8 cellular contexts compared by ENCODE assay signal in the genomic region with DNA sequence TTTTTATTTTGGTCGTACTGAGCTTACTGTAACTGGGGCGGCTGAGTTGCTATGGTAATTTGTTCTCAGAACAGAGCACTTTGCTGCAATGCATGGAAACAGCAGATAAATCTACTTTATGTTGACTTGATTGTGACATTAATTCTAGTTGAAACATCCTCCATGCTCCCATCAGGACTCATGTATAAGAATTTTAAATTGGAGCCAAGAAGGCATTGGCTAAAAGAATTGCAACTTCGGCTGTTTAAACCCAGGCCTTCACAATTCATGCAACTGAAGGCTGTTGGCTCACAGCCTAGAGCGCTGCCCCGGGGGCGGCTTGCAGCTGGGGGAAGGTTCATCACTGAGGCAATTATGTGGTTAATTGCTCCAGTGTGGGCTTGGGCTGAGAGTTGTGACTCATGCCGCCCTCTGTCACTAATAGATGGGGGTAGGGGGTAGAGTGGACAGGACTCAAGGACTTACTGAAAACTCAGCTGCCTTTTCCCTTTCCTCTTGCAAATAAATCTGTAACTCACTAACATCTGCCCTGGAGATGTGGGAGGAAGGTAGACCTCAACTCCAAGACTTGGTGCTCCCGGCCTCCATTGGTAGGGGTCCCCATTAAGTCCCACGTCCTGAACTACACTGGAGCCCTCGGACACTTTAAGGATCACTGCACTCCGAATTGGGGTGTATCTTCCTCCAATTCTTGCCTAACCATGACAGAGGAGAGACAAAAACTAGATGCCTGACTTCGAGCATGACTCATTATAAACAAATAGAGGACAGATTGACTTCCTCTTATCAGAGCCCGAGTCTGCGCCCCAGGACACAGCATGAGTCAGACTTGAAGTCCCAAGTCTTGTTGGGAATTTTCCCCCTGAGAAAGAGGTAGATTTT. TPM values are rescaled to one million over a fixed set of nuclear protein-coding genes. Genes with fewer than 3 reads are reported as not detected.
DNase-seq lines count a peak whose midpoint lies in the region; ATAC-seq and FAIRE-seq lines count a peak whose summit lies in the region.

No MANE protein-coding gene starts in this region.

- no peak overlapping the region for H3K9ac ChIP-seq in endocrine pancreas (ENCODE audit: control insufficient read depth, insufficient read depth, low read length)

- ATAC-seq in GM21786 (IDR thresholded peaks at IDR 0.05; ENCODE audit: unreplicated experiment), result peak; percentile 75

- H3K4me1 ChIP-seq in SJSA1 (replicated peaks) (peaks cover 56% of the 10 kb centered on the region), endocrine pancreas (ENCODE audit: control insufficient read depth, insufficient read depth, low read length) (peaks cover 4% of the 10 kb centered on the region)

- peaks cover 3% of the 10 kb centered on the region for H3K27me3 Mint-ChIP-seq in activated CD4-positive, alpha-beta T cell treated with anti-CD3 and anti-CD28 coated beads, Interleukin-2, amount 10 ng/mL, durations not matched to agents 24 days and 14 days

- intact Hi-C loops in activated CD4-positive, alpha-beta T cell treated with anti-CD3 and anti-CD28 coated beads, Interleukin-2, amount 10 ng/mL, durations not matched to agents 24 days and 14 days (cut with micrococcal nuclease), result no loop called here

- no peak for DNase-seq in activated CD4-positive, alpha-beta T cell treated with anti-CD3 and anti-CD28 coated beads, Interleukin-2, amount 10 ng/mL, durations not matched to agents 24 days and 14 days
- DNase-seq in activated CD4-positive, alpha-beta T cell treated with anti-CD3 and anti-CD28 coated beads for 1 hour, result no peak
- DNase-seq in KBM-7 (peak; percentile 79), SJSA1 (ENCODE audit: low read depth in 1 of 2, low spot score in 2 of 2) (peak; percentile 93 to 96), mucosa of gallbladder (ENCODE audit: low spot score) (peak; percentile 71), urothelium cell line (ENCODE audit: low spot score) (peak; percentile 83)

- FAIRE-seq in urothelium cell line (lab: Jason Lieb, UNC), result no peak

- in situ Hi-C loops in KBM-7 (cut with MboI; ENCODE audit: low pct_unique_long_range_greater_than_20kb, low sequenced_read_pairs), result no loop called here

- peak overlapping the region; percentile 87 for H3K27ac ChIP-seq in SJSA1

- H3K4me3 ChIP-seq in SJSA1 (peak overlapping the region; percentile 16), endocrine pancreas (ENCODE audit: control insufficient read depth, insufficient read depth, low read length) (peak overlapping the region; percentile 52)

- H3K4me3 Mint-ChIP-seq in activated CD4-positive, alpha-beta T cell treated with anti-CD3 and anti-CD28 coated beads, Interleukin-2, amount 10 ng/mL, durations not matched to agents 24 days and 14 days, result peak overlapping the region; percentile 11

- H3K27me3 ChIP-seq in SJSA1 (replicated peaks) (no peaks in the 10 kb centered on the region), endocrine pancreas (ENCODE audit: control insufficient read depth, insufficient read depth, low read length) (no peaks in the 10 kb centered on the region)

- H3K36me3 Mint-ChIP-seq in activated CD4-positive, alpha-beta T cell treated with anti-CD3 and anti-CD28 coated beads, Interleukin-2, amount 10 ng/mL, durations not matched to agents 24 days and 14 days (ENCODE audit: low read depth), result no peaks in the 10 kb centered on the region

- H3K9me3 ChIP-seq in SJSA1 (replicated peaks) (no peaks in the 10 kb centered on the region), endocrine pancreas (ENCODE audit: control insufficient read depth, low read length) (no peaks in the 10 kb centered on the region)

- H3K4me1 Mint-ChIP-seq in activated CD4-positive, alpha-beta T cell treated with anti-CD3 and anti-CD28 coated beads, Interleukin-2, amount 10 ng/mL, durations not matched to agents 24 days and 14 days, result peaks cover 17% of the 10 kb centered on the region

- H3K36me3 ChIP-seq in SJSA1, result no peaks in the 10 kb centered on the region
- H3K36me3 ChIP-seq in endocrine pancreas (ENCODE audit: control insufficient read depth, insufficient read depth, low read length), result no peaks in the 10 kb centered on the region

- no peaks in the 10 kb centered on the region for H3K9me3 Mint-ChIP-seq in activated CD4-positive, alpha-beta T cell treated with anti-CD3 and anti-CD28 coated beads, Interleukin-2, amount 10 ng/mL, durations not matched to agents 24 days and 14 days

- H3K27ac Mint-ChIP-seq in activated CD4-positive, alpha-beta T cell treated with anti-CD3 and anti-CD28 coated beads, Interleukin-2, amount 10 ng/mL, durations not matched to agents 24 days and 14 days, result peak overlapping the region; percentile 39

RNA-seq across cellular contexts. Expression of a gene that starts 37.5 kb away (rescaled TPM):
- 14.5 and 18.4 TPM in 2 replicates for total RNA-seq in activated CD4-positive, alpha-beta T cell treated with anti-CD3 and anti-CD28 coated beads, Interleukin-2, amount 10 ng/mL, durations not matched to agents 24 days and 14 days
- 11.7 and 15.5 TPM in 2 replicates for total RNA-seq in SJSA1 (2014; rRNA removed; shearing (Covaris generic))
- 11.9 TPM for total RNA-seq in mucosa of gallbladder

Comparison
In these comparisons a context has a peak if more than half of its experiments do, and no peak if none do; other contexts are left out.
1. DNase-seq: peak in KBM-7 (single experiment), SJSA1 (2 of 2), mucosa of gallbladder (single experiment) and urothelium cell line (single experiment); none in activated CD4-positive, alpha-beta T cell treated with anti-CD3 and anti-CD28 coated beads, Interleukin-2, amount 10 ng/mL, durations not matched to agents 24 days and 14 days (single experiment) and activated CD4-positive, alpha-beta T cell treated with anti-CD3 and anti-CD28 coated beads for 1 hour (single experiment).